Comparison of ENCODE assay signal across 28 cellular contexts in the genomic region with DNA sequence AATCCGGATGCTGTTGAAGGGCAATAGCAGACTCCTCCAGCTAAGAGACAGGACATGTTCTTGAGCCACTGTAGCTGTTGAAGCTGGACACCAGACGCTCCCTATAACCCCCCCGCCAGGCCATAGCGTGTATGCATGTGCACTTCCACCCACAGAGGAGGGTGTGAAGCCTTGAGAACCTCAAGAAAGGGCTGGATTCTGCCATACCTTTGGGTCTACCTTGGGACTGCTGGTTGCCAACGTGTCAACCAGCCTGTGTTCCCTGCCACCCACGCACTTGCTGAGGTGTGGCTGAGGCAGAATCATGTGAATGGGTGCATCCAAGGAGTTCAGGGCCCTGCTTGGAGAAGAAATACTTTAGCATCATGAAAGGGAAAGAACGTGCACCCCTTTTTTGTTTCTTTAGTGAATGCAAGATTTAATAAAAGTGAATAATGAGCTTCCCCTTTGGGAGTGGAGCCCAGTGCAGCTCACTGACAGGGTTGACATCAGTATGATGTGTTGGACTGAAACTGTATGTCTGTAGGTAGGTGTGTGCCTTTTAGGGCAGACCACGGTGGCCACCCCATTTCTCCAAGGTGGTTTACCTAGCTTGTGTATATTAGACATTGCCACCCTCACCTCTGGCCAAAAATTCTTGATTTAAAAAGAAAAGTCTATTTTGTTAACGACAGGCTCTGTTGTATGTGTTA.
DNase-seq lines count a peak whose midpoint lies in the region; ATAC-seq, FAIRE-seq and TF ChIP-seq lines count a peak whose summit lies in the region.
"Had no signal": no experiment of that assay in that cellular context is flagged by ENCODE, and none has a peak within 500 bp of the region (broad histone marks: within the 10 kb centered on the region; RNA-seq: fewer than 3 reads in every experiment).

No MANE protein-coding gene starts in this region.

- no peaks in the 10 kb centered on the region for H3K27me3 Mint-ChIP-seq in activated naive CD8-positive, alpha-beta T cell treated with anti-CD3 and anti-CD28 coated beads for 36 hours
- H3K27me3 Mint-ChIP-seq in activated naive CD8-positive, alpha-beta T cell treated with anti-CD3 and anti-CD28 coated beads, Interleukin-2, amount 50 U/mL, for 24 hours = no peaks in the 10 kb centered on the region
- no peaks in the 10 kb centered on the region for H3K27me3 Mint-ChIP-seq in CD8-positive, alpha-beta T cell (ENCODE audit: low read depth)

- H2BK5ac ChIP-seq in trophoblast cell (ENCODE audit: low read depth, low read length, poor library complexity) = no peak overlapping the region

- in situ Hi-C loops in GM12878 (cut with MboI) = no loop called here

- H3K4me3 ChIP-seq in GM12878 (no peak overlapping the region), trophoblast cell (ENCODE audit: low read depth, low read length) (no peak overlapping the region), esophagus muscularis mucosa (no peak overlapping the region)
- H3K4me3 ChIP-seq in CD8-positive, alpha-beta T cell (ENCODE audit: low read depth, low read length) = no peak overlapping the region
- H3K4me3 ChIP-seq: GM23338 had no signal

- no peaks in the 10 kb centered on the region for H3K4me1 Mint-ChIP-seq in activated naive CD8-positive, alpha-beta T cell treated with anti-CD3 and anti-CD28 coated beads for 36 hours
- H3K4me1 Mint-ChIP-seq in activated naive CD8-positive, alpha-beta T cell treated with anti-CD3 and anti-CD28 coated beads, Interleukin-2, amount 50 U/mL, for 24 hours = no peaks in the 10 kb centered on the region
- no peaks in the 10 kb centered on the region for H3K4me1 Mint-ChIP-seq in CD8-positive, alpha-beta T cell (ENCODE audit: low read depth)
- H3K4me1 Mint-ChIP-seq: CD14-positive monocyte had no signal

- no peak overlapping the region for H4K91ac ChIP-seq in trophoblast cell (ENCODE audit: low read depth, low read length)

- H3K4me2 ChIP-seq in GM12878 (ENCODE audit: control insufficient read depth, insufficient read depth) (no peak overlapping the region), trophoblast cell (ENCODE audit: low read length) (no peak overlapping the region)
- H3K4me2 ChIP-seq: GM23338, KMS-11, SK-N-SH had no signal

- no peak overlapping the region for H4K12ac ChIP-seq in trophoblast cell (ENCODE audit: low read depth, low read length)

- RAD21 ChIA-PET in GM12878 (lab: Charles Lee; ENCODE audit: unreplicated experiment) = interaction anchor here (0.6 to 1.2 kb wide), 8 partner anchors 24 to 568 kb away, joined by 3 to 5 read pairs (median 4); no protein-coding TSS in a partner anchor

- H3K79me1 ChIP-seq in trophoblast cell (ENCODE audit: low read length) = no peaks in the 10 kb centered on the region

- H3K27ac ChIP-seq in GM12878 (ENCODE audit: control insufficient read depth, insufficient read depth) (no peak overlapping the region), trophoblast cell (ENCODE audit: low read depth, low read length) (no peak overlapping the region), esophagus muscularis mucosa (replicated peaks in 1 of 4) (no peak overlapping the region)
- no peak overlapping the region for H3K27ac ChIP-seq in CD8-positive, alpha-beta T cell (ENCODE audit: low read depth, low read length)
- H3K27ac ChIP-seq: KMS-11 had no signal

- H3K4ac ChIP-seq in trophoblast cell (ENCODE audit: low read depth, low read length) = no peak overlapping the region

- no peaks in the 10 kb centered on the region for H3K9me3 ChIP-seq in GM12878 (replicated peaks; ENCODE audit: control insufficient read depth, insufficient read depth, low read length)
- H3K9me3 ChIP-seq in trophoblast cell (ENCODE audit: insufficient read depth, low read depth, low read length) = no peaks in the 10 kb centered on the region
- no peaks in the 10 kb centered on the region for H3K9me3 ChIP-seq in esophagus muscularis mucosa
- no peaks in the 10 kb centered on the region for H3K9me3 ChIP-seq in CD8-positive, alpha-beta T cell (ENCODE audit: low read length)
- H3K9me3 ChIP-seq: BE2C, SK-N-SH had no signal

- no peaks in the 10 kb centered on the region for H3K79me2 ChIP-seq in GM12878 (ENCODE audit: control insufficient read depth, insufficient read depth, low read length)
- no peaks in the 10 kb centered on the region for H3K79me2 ChIP-seq in trophoblast cell (ENCODE audit: control insufficient read depth, insufficient read depth, low read length, poor library complexity)

- H4K8ac ChIP-seq in trophoblast cell (ENCODE audit: low read depth, low read length) = no peak overlapping the region

- 77% methylated on average over 9 of the region's 9 CpGs for whole genome bisulfite sequencing in GM12878 (ENCODE audit: insufficient coverage, insufficient replicate concordance, low lambda C conversion rate, missing lambda C conversion rate)
- no CpG with 5 or more reads among the region's 9 CpGs for WGBS in trophoblast cell (ENCODE audit: extremely low coverage, insufficient coverage, insufficient read length)
- 89% methylated on average over 9 of the region's 9 CpGs for WGBS in esophagus muscularis mucosa

- peaks cover 14 to 17% of the 10 kb centered on the region in 2 experiments; a peak in 3 of 4 replicates for H3K36me3 ChIP-seq in GM12878 (ENCODE audit: control insufficient read depth in 2 of 2, insufficient read depth in 2 of 2, low read length in 1 of 2)
- H3K36me3 ChIP-seq in trophoblast cell (ENCODE audit: control insufficient read depth in 1 of 2, insufficient read depth in 2 of 2, low read length in 2 of 2) = peaks cover 3 to 9% of the 10 kb centered on the region in 2 experiments
- H3K36me3 ChIP-seq in esophagus muscularis mucosa = peaks cover 0 to 34% (median 27%) of the 10 kb centered on the region in 4 donors
- H3K36me3 ChIP-seq in CD8-positive, alpha-beta T cell (ENCODE audit: insufficient read depth, low read length) = peaks cover 5% of the 10 kb centered on the region
- H3K36me3 ChIP-seq: BE2C had no signal

- TF ChIP-seq CTCF in GM12878 (IDR thresholded peaks at IDR 0.05 in 2 of 3, conservative IDR thresholded peaks at IDR 0.05 in 1 of 3; ENCODE audit: control insufficient read depth in 2 of 3, extremely low read depth in 1 of 3, insufficient read depth in 1 of 3, low read depth in 3 of 3, low read length in 3 of 3) = no peak
- no peak for TF ChIP-seq CTCF in esophagus muscularis mucosa (IDR thresholded peaks at IDR 0.05)
- TF ChIP-seq CTCF in CD8-positive, alpha-beta T cell (IDR thresholded peaks at IDR 0.05) = no peak

- H3K4me1 ChIP-seq in GM12878 (ENCODE audit: control insufficient read depth, insufficient read depth, low read length) (no peaks in the 10 kb centered on the region), trophoblast cell (ENCODE audit: control insufficient read depth in 1 of 2, insufficient read depth in 2 of 2, low read length in 2 of 2) (peaks cover 6 to 9% of the 10 kb centered on the region in 2 experiments), esophagus muscularis mucosa (no peaks in the 10 kb centered on the region)
- no peaks in the 10 kb centered on the region for H3K4me1 ChIP-seq in CD8-positive, alpha-beta T cell (ENCODE audit: insufficient read depth, low read length)
- H3K4me1 ChIP-seq: BE2C had no signal

- TF ChIP-seq RAD21 in GM12878 (IDR thresholded peaks at IDR 0.05; ENCODE audit: insufficient read depth, low read depth, low read length) = no peak

- no peak overlapping the region for H2BK120ac ChIP-seq in trophoblast cell (ENCODE audit: insufficient read depth, low read length, poor library complexity)

- no peak overlapping the region for H2AK5ac ChIP-seq in trophoblast cell (ENCODE audit: low read length)

- no peaks in the 10 kb centered on the region for H3K36me3 Mint-ChIP-seq in activated naive CD8-positive, alpha-beta T cell treated with anti-CD3 and anti-CD28 coated beads for 36 hours
- H3K36me3 Mint-ChIP-seq in activated naive CD8-positive, alpha-beta T cell treated with anti-CD3 and anti-CD28 coated beads, Interleukin-2, amount 50 U/mL, for 24 hours (ENCODE audit: low read depth) = no peaks in the 10 kb centered on the region
- H3K36me3 Mint-ChIP-seq in CD8-positive, alpha-beta T cell = peaks cover 51% of the 10 kb centered on the region

- POLR2A ChIA-PET in GM12878 (lab: Charles Lee) = no interaction called here
- POLR2A ChIA-PET in CD8-positive, alpha-beta T cell (lab: Charles Lee) = no interaction called here

- H3K27me3 ChIP-seq in GM12878 (replicated peaks in 1 of 2; ENCODE audit: control insufficient read depth in 2 of 2, insufficient read depth in 2 of 2, low read length in 1 of 2) (no peaks in the 10 kb centered on the region), trophoblast cell (ENCODE audit: insufficient read depth, low read length) (no peaks in the 10 kb centered on the region), esophagus muscularis mucosa (no peaks in the 10 kb centered on the region)
- no peaks in the 10 kb centered on the region for H3K27me3 ChIP-seq in CD8-positive, alpha-beta T cell (ENCODE audit: insufficient read depth, low read length)
- H3K27me3 ChIP-seq: BE2C had no signal

- no peak overlapping the region for H3K18ac ChIP-seq in trophoblast cell (ENCODE audit: low read length)

- peak overlapping the region; percentile 8 for H2BK12ac ChIP-seq in trophoblast cell (ENCODE audit: low read length)

- H3K14ac ChIP-seq in trophoblast cell (ENCODE audit: low read length) = no peak overlapping the region

- CTCF ChIA-PET in GM12878 (lab: Yijun Ruan, JAX) = interaction anchor here (0.6 to 4.9 kb wide), 23 partner anchors 9 to 1317 kb away, joined by 3 to 32 read pairs (median 3); no protein-coding TSS in a partner anchor
- CTCF ChIA-PET in CD8-positive, alpha-beta T cell (lab: Charles Lee) = interaction anchor here (0.6 to 3.2 kb wide), 18 partner anchors 10 to 566 kb away, joined by 3 to 17 read pairs (median 5); no protein-coding TSS in a partner anchor

- H4K20me1 ChIP-seq in GM12878 (ENCODE audit: control insufficient read depth, insufficient read depth) = no peaks in the 10 kb centered on the region

- peak overlapping the region; percentile 1 for H3K27ac Mint-ChIP-seq in activated naive CD8-positive, alpha-beta T cell treated with anti-CD3 and anti-CD28 coated beads for 36 hours
- H3K27ac Mint-ChIP-seq in activated naive CD8-positive, alpha-beta T cell treated with anti-CD3 and anti-CD28 coated beads, Interleukin-2, amount 50 U/mL, for 24 hours = no peak overlapping the region
- no peak overlapping the region for H3K27ac Mint-ChIP-seq in CD8-positive, alpha-beta T cell
- H3K27ac Mint-ChIP-seq: CD14-positive monocyte, GM23338 had no signal

- FAIRE-seq in GM12878 (lab: Jason Lieb, UNC) = no peak
- FAIRE-seq: HTR-8/SVneo, RCC 7860 had no signal

- SMC1A ChIA-PET in GM12878 (lab: Charles Lee; ENCODE audit: uncharacterized antibody, unreplicated experiment) = interaction anchor here (1.1 to 2.6 kb wide), 10 partner anchors 8 to 569 kb away, joined by 3 to 17 read pairs (median 4); no protein-coding TSS in a partner anchor

- ATAC-seq in activated naive CD8-positive, alpha-beta T cell treated with anti-CD3 and anti-CD28 coated beads, Interleukin-2, amount 50 U/mL, for 24 hours = no peak
- ATAC-seq in GM12878 (no peak), GM18505 (IDR thresholded peaks at IDR 0.05; ENCODE audit: unreplicated experiment) (no peak)
- no peak for ATAC-seq in CD8-positive, alpha-beta T cell

- H3K9ac ChIP-seq in GM12878 (ENCODE audit: control insufficient read depth, insufficient read depth, low read length) (no peak overlapping the region), trophoblast cell (ENCODE audit: low read length) (no peak overlapping the region)
- H3K9ac ChIP-seq: KMS-11, SK-N-SH had no signal

- no peak overlapping the region for H3K23ac ChIP-seq in trophoblast cell (ENCODE audit: low read length)

- no peaks in the 10 kb centered on the region for H3K9me3 Mint-ChIP-seq in activated naive CD8-positive, alpha-beta T cell treated with anti-CD3 and anti-CD28 coated beads for 36 hours
- H3K9me3 Mint-ChIP-seq in activated naive CD8-positive, alpha-beta T cell treated with anti-CD3 and anti-CD28 coated beads, Interleukin-2, amount 50 U/mL, for 24 hours = no peaks in the 10 kb centered on the region
- H3K9me3 Mint-ChIP-seq in CD8-positive, alpha-beta T cell = no peaks in the 10 kb centered on the region
- H3K9me3 Mint-ChIP-seq: CD14-positive monocyte, GM23338 had no signal

- no peak overlapping the region for H3K4me3 Mint-ChIP-seq in activated naive CD8-positive, alpha-beta T cell treated with anti-CD3 and anti-CD28 coated beads for 36 hours
- H3K4me3 Mint-ChIP-seq in activated naive CD8-positive, alpha-beta T cell treated with anti-CD3 and anti-CD28 coated beads, Interleukin-2, amount 50 U/mL, for 24 hours = no peak overlapping the region
- no peak overlapping the region for H3K4me3 Mint-ChIP-seq in CD8-positive, alpha-beta T cell
- H3K4me3 Mint-ChIP-seq: CD14-positive monocyte, GM23338 had no signal

- TSS peak; percentile 17 for BruUV-seq in GM12878 (replicated peaks; lab: Mats Ljungman, UMichigan)

- TF ChIP-seq POLR2A in GM12878 (IDR thresholded peaks at IDR 0.05; ENCODE audit: low read depth, low read length) = 0 out of 2 replicates have a peak, but pooled peaks have one; percentile 40
- no peak for TF ChIP-seq POLR2A in GM18505 (IDR thresholded peaks at IDR 0.05; ENCODE audit: borderline replicate concordance, extremely low read depth, insufficient read depth, insufficient read length)
- no peak for TF ChIP-seq POLR2A in esophagus muscularis mucosa (IDR thresholded peaks at IDR 0.05; ENCODE audit: low read depth)

- intact Hi-C loops in GM12878 (cut with micrococcal nuclease; ENCODE audit: unreplicated experiment) = loop anchor here (5.0 kb wide), 1 partner anchor 240 kb away; no protein-coding TSS in a partner anchor
- intact Hi-C loops in esophagus muscularis mucosa (cut with DNase I) = no loop called here
- intact Hi-C loops in CD8-positive, alpha-beta T cell (cut with DNase I, micrococcal nuclease) = loop anchor here (5.0 to 10.0 kb wide), 2 partner anchors 240 to 243 kb away; no protein-coding TSS in a partner anchor

- TF ChIP-seq EP300 in GM12878 (IDR thresholded peaks at IDR 0.05; ENCODE audit: borderline replicate concordance in 1 of 2, control insufficient read depth in 1 of 2, low read depth in 2 of 2, low read length in 2 of 2) = no peak
- no peak for TF ChIP-seq EP300 in esophagus muscularis mucosa (IDR thresholded peaks at IDR 0.05)

- DNase-seq in activated naive CD8-positive, alpha-beta T cell treated with anti-CD3 and anti-CD28 coated beads for 36 hours = no peak
- DNase-seq in activated naive CD8-positive, alpha-beta T cell treated with anti-CD3 and anti-CD28 coated beads, Interleukin-2, amount 50 U/mL, for 24 hours = no peak
- DNase-seq in GM12878 (ENCODE audit: low read depth, low spot score) (no peak), trophoblast cell (no peak), esophagus muscularis mucosa (ENCODE audit: extremely low spot score) (no peak)
- no peak for DNase-seq in CD8-positive, alpha-beta T cell
- DNase-seq: 8988T, ACHN, BE2C, Calu3, DMS79 treated with DMSO at 0.1 percent for 48 hours, HCEC 1CT, MM.1S, NCI-H1048, NCI-H1417, NCI-H1694, NCI-H2081 treated with DMSO at 0.1 percent for 48 hours, NCI-H2171, NCI-H226, NCI-H510A, NCI-H69, SK-N-SH had no signal

- H2AFZ ChIP-seq in GM12878 (ENCODE audit: control insufficient read depth, low read depth, low read length) (no peak overlapping the region), trophoblast cell (ENCODE audit: insufficient read depth, low read length, poor library complexity) (no peak overlapping the region)
- H2AFZ ChIP-seq: GM23338 had no signal
